11 cellular contexts compared by ENCODE assay signal in genomic region chr2:191038241-191038725, GRCh38. TPM values are rescaled to one million over a fixed set of nuclear protein-coding genes. Genes with fewer than 3 reads are reported as not detected.
DNase-seq lines count a peak whose midpoint lies in the region; TF ChIP-seq lines count a peak whose summit lies in the region.
"Had no signal": no experiment of that assay in that cellular context is flagged by ENCODE, and none has a peak within 500 bp of the region (broad histone marks: within the 10 kb centered on the region; RNA-seq: fewer than 3 reads in every experiment).

No MANE protein-coding gene starts in this region.

- H3K27ac ChIP-seq in effector memory CD4-positive, alpha-beta T cell (ENCODE audit: insufficient read depth, low read length, poor library complexity, severe bottlenecking) = peak overlapping the region; percentile 49
- H3K27ac ChIP-seq in suprapubic skin (peak overlapping the region; percentile 27), coronary artery (no peak overlapping the region)
- H3K27ac ChIP-seq: HL-60 had no signal

- H3K4me1 ChIP-seq in effector memory CD4-positive, alpha-beta T cell (ENCODE audit: control insufficient read depth, insufficient read depth, low read length, poor library complexity, severe bottlenecking) = peaks cover 13% of the 10 kb centered on the region
- H3K4me1 ChIP-seq in suprapubic skin = peaks cover 10% of the 10 kb centered on the region

- no peak for TF ChIP-seq POLR2A in suprapubic skin (IDR thresholded peaks at IDR 0.05)

- 15% methylated on average over 2 of the region's 2 CpGs for WGBS in suprapubic skin

- peaks cover 32% of the 10 kb centered on the region for H3K36me3 ChIP-seq in effector memory CD4-positive, alpha-beta T cell (ENCODE audit: control insufficient read depth, insufficient read depth, low read length)
- no peaks in the 10 kb centered on the region for H3K36me3 ChIP-seq in suprapubic skin

- H3K9me3 ChIP-seq in effector memory CD4-positive, alpha-beta T cell (ENCODE audit: control insufficient read depth, low read length) = no peaks in the 10 kb centered on the region
- H3K9me3 ChIP-seq in suprapubic skin = no peaks in the 10 kb centered on the region

- H3K4me3 ChIP-seq in effector memory CD4-positive, alpha-beta T cell (ENCODE audit: insufficient read depth, low read depth, low read length, poor library complexity, severe bottlenecking) = no peak overlapping the region
- H3K4me3 ChIP-seq in suprapubic skin = no peak overlapping the region
- H3K4me3 ChIP-seq in coronary artery = no peak overlapping the region

- DNase-seq in stimulated activated CD4-positive, alpha-beta T cell treated with anti-CD3 and anti-CD28 coated beads, Interleukin-2, amount 100 ng/mL, for 4 hours (ENCODE audit: low read depth) = peak; percentile 27
- DNase-seq in stimulated activated CD4-positive, alpha-beta T cell treated with anti-CD3 and anti-CD28 coated beads, Interleukin-15, amount 100 ng/mL, for 24 hours = no peak
- DNase-seq in RKO (ENCODE audit: low spot score) = peak; percentile 34
- DNase-seq in effector memory CD4-positive, alpha-beta T cell = peak in 1 of 3 donors; percentile 34
- no peak for DNase-seq in suprapubic skin (ENCODE audit: low spot score in 2 of 2)
- DNase-seq in DMS79 treated with DMSO at 0.1 percent for 48 hours (lab: John Stamatoyannopoulos, UW) = no peak
- DNase-seq in coronary artery (ENCODE audit: low spot score) = no peak
- no peak for DNase-seq in KG1 (lab: John Stamatoyannopoulos, UW)
- DNase-seq: GF-D8, SW 1271 had no signal

- no peak for TF ChIP-seq EP300 in suprapubic skin (IDR thresholded peaks at IDR 0.05)

- TF ChIP-seq CTCF in suprapubic skin (IDR thresholded peaks at IDR 0.05) (no peak), coronary artery (IDR thresholded peaks at IDR 0.05) (no peak)

- no peaks in the 10 kb centered on the region for H3K27me3 ChIP-seq in effector memory CD4-positive, alpha-beta T cell (replicated peaks; ENCODE audit: control insufficient read depth, insufficient read depth, low read length, poor library complexity, severe bottlenecking)
- H3K27me3 ChIP-seq in suprapubic skin = no peaks in the 10 kb centered on the region

RNA-seq across cellular contexts. Expression of gene STAT1, which starts 24.3 kb away (rescaled TPM):
- total RNA-seq in suprapubic skin = 10 to 100 TPM; 33.5 to 60.7 (median 37.6) TPM

Comparison
In these comparisons a context has a peak if more than half of its experiments do, and no peak if none do; other contexts are left out.
1. DNase-seq: peak in stimulated activated CD4-positive, alpha-beta T cell treated with anti-CD3 and anti-CD28 coated beads, Interleukin-2, amount 100 ng/mL, for 4 hours (single experiment) and RKO (single experiment); none in stimulated activated CD4-positive, alpha-beta T cell treated with anti-CD3 and anti-CD28 coated beads, Interleukin-15, amount 100 ng/mL, for 24 hours (single experiment), suprapubic skin (0 of 2), DMS79 treated with DMSO at 0.1 percent for 48 hours (single experiment), coronary artery (single experiment) and KG1 (single experiment).
2. H3K27ac ChIP-seq: peak in effector memory CD4-positive, alpha-beta T cell (single experiment) and suprapubic skin (single experiment); none in coronary artery (0 of 2).